ENCODE assay signal across 19 cellular contexts in the genomic region with DNA sequence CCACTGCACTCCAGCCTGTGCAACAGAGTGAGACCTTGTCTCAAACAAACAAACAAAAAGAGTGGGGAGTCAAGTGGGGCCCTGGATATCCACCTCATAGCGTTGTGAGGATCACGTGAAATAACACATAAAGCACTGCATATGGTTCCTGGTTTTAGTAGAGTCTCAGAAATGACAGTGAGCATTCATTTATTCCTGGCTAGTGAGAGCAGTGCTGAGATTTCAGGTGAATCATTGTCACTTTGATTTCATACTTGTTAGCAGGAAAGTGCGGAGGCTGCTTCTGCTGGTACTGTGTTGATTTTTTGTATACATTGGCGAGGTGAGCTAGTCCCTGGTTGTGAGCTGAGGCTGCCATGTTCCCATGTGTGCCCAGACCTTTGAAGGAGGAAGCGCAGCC. TPM values are rescaled to one million over a fixed set of nuclear protein-coding genes. Genes with fewer than 3 reads are reported as not detected.
DNase-seq lines count a peak whose midpoint lies in the region; ATAC-seq and TF ChIP-seq lines count a peak whose summit lies in the region.
"Had no signal": no experiment of that assay in that cellular context is flagged by ENCODE, and none has a peak within 500 bp of the region (broad histone marks: within the 10 kb centered on the region; RNA-seq: fewer than 3 reads in every experiment).

No MANE protein-coding gene starts in this region.

- DNase-seq in ascending aorta (ENCODE audit: low spot score in 2 of 2) (no peak), foreskin keratinocyte (no peak), posterior vena cava (ENCODE audit: low spot score) (no peak), retina (no peak), SIG-M5 treated with dmso at 0.1 percent for 504 hours (lab: John Stamatoyannopoulos, UW; ENCODE audit: unreplicated experiment) (no peak)
- DNase-seq: activated CD4-positive, alpha-beta T cell treated with anti-CD3 and anti-CD28 coated beads for 36 hours; activated effector memory CD4-positive, alpha-beta T cell treated with Interleukin-2 at 50 U/mL for 16 hours; HCEC 1CT; islet precursor cell; KBM-7; NCI-H1092; NCI-H526 treated with DMSO at 0.1 percent for 48 hours; occipital lobe; SK-N-SH; T-helper 9 cell had no signal

- no peak overlapping the region for H2AFZ ChIP-seq in ACC112 (ENCODE audit: low read length, unreplicated experiment)

- H3K9me3 ChIP-seq in ascending aorta (no peaks in the 10 kb centered on the region), skeletal muscle tissue (ENCODE audit: control insufficient read depth in 3 of 3, low read length in 3 of 3) (no peaks in the 10 kb centered on the region)
- H3K9me3 ChIP-seq: SK-N-SH had no signal

- intact Hi-C loops in ascending aorta (cut with DNase I), result no loop called here
- intact Hi-C loops in posterior vena cava (cut with DNase I), result no loop called here

- H3K9ac ChIP-seq in skeletal muscle tissue (ENCODE audit: low read depth in 1 of 3, low read length in 3 of 3), result peak overlapping the region in 2 of 3 donors; percentile 20 to 66
- H3K9ac ChIP-seq: SK-N-SH had no signal

- peak overlapping the region; percentile 76; the same call in 1 of the 2 replicates for H3K27ac ChIP-seq in ACC112 (ENCODE audit: low read depth, low read length)
- peak overlapping the region; percentile 95 to 98 for H3K27ac ChIP-seq in ascending aorta
- H3K27ac ChIP-seq in layer of hippocampus (ENCODE audit: low read depth, low read length), result peak overlapping the region; percentile 89
- H3K27ac ChIP-seq in skeletal muscle tissue (ENCODE audit: low read depth, low read length), result peak overlapping the region; percentile 76
- H3K27ac ChIP-seq in foreskin keratinocyte, result no peak overlapping the region
- H3K27ac ChIP-seq: C4-2B had no signal

- H3K79me2 ChIP-seq in ACC112 (ENCODE audit: control insufficient read depth, insufficient read depth, low read length, unreplicated experiment), result peaks cover 16% of the 10 kb centered on the region

- no peak for ATAC-seq in foreskin keratinocyte
- ATAC-seq: activated CD4-positive, alpha-beta T cell treated with anti-CD3 and anti-CD28 coated beads for 36 hours had no signal

- TF ChIP-seq CTCF in ascending aorta (IDR thresholded peaks at IDR 0.05) (no peak), foreskin keratinocyte (conservative IDR thresholded peaks at IDR 0.05) (no peak)

- H3K36me3 ChIP-seq in ACC112 (ENCODE audit: insufficient read depth, low read length) (no peaks in the 10 kb centered on the region), ascending aorta (no peaks in the 10 kb centered on the region), skeletal muscle tissue (ENCODE audit: control insufficient read depth in 3 of 3, insufficient read depth in 3 of 3, low read length in 3 of 3) (no peaks in the 10 kb centered on the region)

- H3K4me1 ChIP-seq in ACC112 (ENCODE audit: control insufficient read depth, insufficient read depth, low read length, unreplicated experiment) (peaks cover 41% of the 10 kb centered on the region), ascending aorta (peaks cover 57 to 92% of the 10 kb centered on the region in 2 donors), skeletal muscle tissue (ENCODE audit: control insufficient read depth in 3 of 3, insufficient read depth in 3 of 3, low read length in 3 of 3) (peaks cover 61 to 73% (median 63%) of the 10 kb centered on the region in 3 donors), foreskin keratinocyte (no peaks in the 10 kb centered on the region)

- H3K4me3 ChIP-seq in ACC112 (ENCODE audit: low read depth, low read length) (no peak overlapping the region), ascending aorta (no peak overlapping the region), skeletal muscle tissue (ENCODE audit: low read length in 3 of 3) (no peak overlapping the region)

- H3K27me3 ChIP-seq in ACC112 (ENCODE audit: insufficient read depth, low read length) (no peaks in the 10 kb centered on the region), ascending aorta (no peaks in the 10 kb centered on the region), layer of hippocampus (ENCODE audit: control insufficient read depth, insufficient read depth, low read length) (no peaks in the 10 kb centered on the region), skeletal muscle tissue (ENCODE audit: control insufficient read depth in 3 of 3, insufficient read depth in 3 of 3, low read length in 3 of 3) (no peaks in the 10 kb centered on the region), foreskin keratinocyte (no peaks in the 10 kb centered on the region)

RNA-seq across cellular contexts. Expression of a gene that starts 22.9 kb away (rescaled TPM):
- total RNA-seq in ascending aorta (177 TPM), skeletal muscle tissue (16.7 TPM), foreskin keratinocyte (4.7 and 6.3 TPM in 2 replicates), posterior vena cava (100 to 1,000 TPM; 103 to 111 TPM)
- polyA plus RNA-seq in foreskin keratinocyte, result 2.5 and 3.4 TPM in 2 replicates
- total RNA-seq: activated CD4-positive, alpha-beta T cell treated with anti-CD3 and anti-CD28 coated beads for 36 hours had no signal
